In the genomic region with DNA sequence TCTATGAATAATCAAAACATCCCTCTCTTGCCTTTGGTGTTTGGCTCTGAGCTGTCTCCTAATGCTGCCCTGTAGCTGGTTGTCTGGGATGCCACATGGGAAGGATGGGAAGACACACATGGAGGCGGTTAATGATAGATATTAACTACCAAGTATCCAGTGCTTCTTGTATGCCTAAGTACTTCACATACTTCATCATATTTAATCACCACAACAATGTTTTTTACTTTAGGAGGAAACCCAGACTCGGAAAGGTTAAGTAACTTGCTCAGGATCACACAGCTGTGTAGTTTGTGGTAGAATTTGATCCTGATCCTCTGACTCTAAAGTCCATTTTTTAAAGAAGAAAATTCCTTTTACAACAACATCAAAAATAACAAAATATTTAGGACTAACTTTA, we compare ENCODE assay signal across 29 cellular contexts.
"Had no signal": no experiment of that assay in that cellular context is flagged by ENCODE, and none has a peak within 500 bp of the region (broad histone marks: within the 10 kb centered on the region; RNA-seq: fewer than 3 reads in every experiment).

No MANE protein-coding gene starts in this region.

- H3K36me3 Mint-ChIP-seq: naive thymus-derived CD8-positive, alpha-beta T cell; stimulated activated effector memory CD8-positive, alpha-beta T cell treated with anti-CD3 and anti-CD28 coated beads, Interleukin-12 subunit alpha, Interleukin-12 subunit beta, amount 100 ng/mL, for 72 hours had no signal

- H3K4me3 Mint-ChIP-seq: dendritic cell treated with granulocyte-macrophage colony-stimulating factor and Interleukin-4, amounts not matched to agents 40 ng/mL and 50 ng/mL, for 4 days; endodermal cell; mesothelial cell of epicardium; naive thymus-derived CD8-positive, alpha-beta T cell; nephron progenitor cell; stimulated activated effector memory CD8-positive, alpha-beta T cell treated with anti-CD3 and anti-CD28 coated beads, Interleukin-12 subunit alpha, Interleukin-12 subunit beta, amount 100 ng/mL, for 72 hours; type B pancreatic cell had no signal

- H3K4me3 ChIP-seq: colonic mucosa, gastroesophageal sphincter, heart right ventricle, left lung, mucosa of descending colon, ovary, psoas muscle, testis, tibial artery had no signal

- H3K27me3 Mint-ChIP-seq: dendritic cell treated with granulocyte-macrophage colony-stimulating factor and Interleukin-4, amounts not matched to agents 40 ng/mL and 50 ng/mL, for 4 days; naive thymus-derived CD8-positive, alpha-beta T cell; type B pancreatic cell had no signal

- H3K27me3 ChIP-seq: colonic mucosa, foreskin keratinocyte, gastroesophageal sphincter, heart right ventricle, left lung, ovary, testis, tibial artery had no signal

- H3K4me1 Mint-ChIP-seq: naive thymus-derived CD8-positive, alpha-beta T cell; nephron progenitor cell; stimulated activated effector memory CD8-positive, alpha-beta T cell treated with anti-CD3 and anti-CD28 coated beads, Interleukin-12 subunit alpha, Interleukin-12 subunit beta, amount 100 ng/mL, for 72 hours had no signal

- H3K4me1 ChIP-seq: colonic mucosa, foreskin keratinocyte, gastroesophageal sphincter, heart right ventricle, left lung, psoas muscle, tibial artery had no signal

- H3K9me3 Mint-ChIP-seq: dendritic cell treated with granulocyte-macrophage colony-stimulating factor and Interleukin-4, amounts not matched to agents 40 ng/mL and 50 ng/mL, for 4 days; endodermal cell; naive thymus-derived CD8-positive, alpha-beta T cell; stimulated activated effector memory CD8-positive, alpha-beta T cell treated with anti-CD3 and anti-CD28 coated beads, Interleukin-12 subunit alpha, Interleukin-12 subunit beta, amount 100 ng/mL, for 72 hours had no signal

- H3K27ac ChIP-seq: colonic mucosa, epithelial cell of prostate, foreskin keratinocyte, gastroesophageal sphincter, heart right ventricle, left lung, ovary, psoas muscle, testis, tibial artery had no signal

- H3K9me3 ChIP-seq: colonic mucosa, gastroesophageal sphincter, left lung, mucosa of descending colon, ovary, psoas muscle, testis, tibial artery had no signal

- H3K27ac Mint-ChIP-seq: dendritic cell treated with granulocyte-macrophage colony-stimulating factor and Interleukin-4, amounts not matched to agents 40 ng/mL and 50 ng/mL, for 4 days; endodermal cell; mesothelial cell of epicardium; nephron progenitor cell; stimulated activated effector memory CD8-positive, alpha-beta T cell treated with anti-CD3 and anti-CD28 coated beads, Interleukin-12 subunit alpha, Interleukin-12 subunit beta, amount 100 ng/mL, for 72 hours; type B pancreatic cell had no signal

- DNase-seq: colonic mucosa; effector CD8-positive, alpha-beta T cell; endodermal cell; foreskin keratinocyte; glutamatergic neuron; heart right ventricle; hippocampal formation; left cardiac atrium; left lung; mesenchymal stem cell; mucosa of descending colon; naive thymus-derived CD8-positive, alpha-beta T cell; nephron progenitor cell; nucleus accumbens; ovary; psoas muscle; right cardiac atrium; stimulated activated CD4-positive, alpha-beta T cell treated with anti-CD3 and anti-CD28 coated beads, Interleukin-2, amount 100 ng/mL, for 24 hours; stimulated activated CD4-positive, alpha-beta T cell treated with anti-CD3 and anti-CD28 coated beads, Interleukin-4, amount 100 ng/mL, for 24 hours; stimulated activated naive CD4-positive, alpha-beta T cell treated with Interleukin-2 at 50 U/mL for 16 hours; substantia nigra; testis; tibial artery had no signal

- H3K36me3 ChIP-seq: colonic mucosa, left lung, ovary, tibial artery had no signal
